Comparison of ENCODE assay signal across 1 cellular context in the genomic region with DNA sequence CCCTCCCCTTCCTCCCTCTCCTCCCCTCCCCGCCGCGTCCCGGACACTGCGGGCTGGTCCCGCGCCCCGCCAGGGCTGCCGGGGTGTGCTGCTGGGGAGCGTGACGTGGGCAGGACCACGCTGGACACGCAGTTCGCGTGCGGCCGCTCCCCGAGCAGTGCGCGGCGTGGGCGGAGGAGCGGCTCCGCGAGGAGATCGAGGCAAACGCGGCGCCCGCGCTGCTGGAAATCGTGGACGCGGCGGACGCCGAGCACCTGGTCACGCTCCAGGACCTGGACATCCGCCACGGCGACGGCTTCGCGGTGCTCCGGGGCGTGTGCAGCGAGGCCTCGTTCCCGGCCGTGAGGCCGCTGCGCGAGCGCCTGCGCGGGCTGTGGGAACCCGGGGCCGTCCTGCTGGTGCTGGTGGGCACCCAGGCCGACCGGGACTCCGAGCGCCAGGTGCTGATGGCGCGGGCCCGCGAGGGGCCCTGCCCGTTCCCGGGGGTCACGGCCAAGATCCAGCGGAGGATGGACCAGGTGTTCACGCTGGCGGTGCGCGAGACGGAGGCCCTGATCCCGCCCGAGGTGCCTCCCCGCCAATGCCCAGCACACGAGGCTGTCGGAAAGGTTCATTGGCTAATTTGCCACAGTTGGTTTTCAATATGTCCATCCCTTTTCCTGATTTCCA.
TF ChIP-seq lines count a peak whose summit lies in the region.

No MANE protein-coding gene starts in this region.

TF ChIP-seq in K562, 482 proteins besides CTCF, POLR2A, EP300 and RAD21 (continued from another document):
- 0 out of 2 replicates have a peak, but pooled peaks have one; percentile 22 for TF ChIP-seq ZBTB1 (CRISPR knock-in tag; IDR thresholded peaks at IDR 0.05; ENCODE audit: borderline replicate concordance, low read depth)
- no peak for TF ChIP-seq CREB1 (IDR thresholded peaks at IDR 0.05)
- peak; percentile 74 for TF ChIP-seq CREB1 (CRISPR knock-in tag; IDR thresholded peaks at IDR 0.05)
- TF ChIP-seq TBL1XR1 (IDR thresholded peaks at IDR 0.05; ENCODE audit: low read length in 2 of 2), result no peak
- TF ChIP-seq BMI1 (IDR thresholded peaks at IDR 0.05; ENCODE audit: low read length), result no peak
- TF ChIP-seq TRIM28 (IDR thresholded peaks at IDR 0.05), result no peak
- TF ChIP-seq POLR3G (IDR thresholded peaks at IDR 0.05; ENCODE audit: extremely low read depth, insufficient read length, insufficient replicate concordance), result no peak
- TF ChIP-seq NONO (IDR thresholded peaks at IDR 0.05; ENCODE audit: low read depth in 2 of 2, low read length in 1 of 2), result no peak
- TF ChIP-seq XRCC5 (IDR thresholded peaks at IDR 0.05; ENCODE audit: low read depth, low read length), result no peak
- TF ChIP-seq ARID4B (CRISPR knock-in tag; IDR thresholded peaks at IDR 0.05), result peak; percentile 61; the same call in 1 of the 2 replicates
- TF ChIP-seq, protein P1, sequence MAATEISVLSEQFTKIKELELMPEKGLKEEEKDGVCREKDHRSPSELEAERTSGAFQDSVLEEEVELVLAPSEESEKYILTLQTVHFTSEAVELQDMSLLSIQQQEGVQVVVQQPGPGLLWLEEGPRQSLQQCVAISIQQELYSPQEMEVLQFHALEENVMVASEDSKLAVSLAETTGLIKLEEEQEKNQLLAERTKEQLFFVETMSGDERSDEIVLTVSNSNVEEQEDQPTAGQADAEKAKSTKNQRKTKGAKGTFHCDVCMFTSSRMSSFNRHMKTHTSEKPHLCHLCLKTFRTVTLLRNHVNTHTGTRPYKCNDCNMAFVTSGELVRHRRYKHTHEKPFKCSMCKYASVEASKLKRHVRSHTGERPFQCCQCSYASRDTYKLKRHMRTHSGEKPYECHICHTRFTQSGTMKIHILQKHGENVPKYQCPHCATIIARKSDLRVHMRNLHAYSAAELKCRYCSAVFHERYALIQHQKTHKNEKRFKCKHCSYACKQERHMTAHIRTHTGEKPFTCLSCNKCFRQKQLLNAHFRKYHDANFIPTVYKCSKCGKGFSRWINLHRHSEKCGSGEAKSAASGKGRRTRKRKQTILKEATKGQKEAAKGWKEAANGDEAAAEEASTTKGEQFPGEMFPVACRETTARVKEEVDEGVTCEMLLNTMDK (IDR thresholded peaks at IDR 0.05; ENCODE audit: borderline replicate concordance, insufficient read depth, low read depth, low read length, poor library complexity, severe bottlenecking), result no peak
- no peak for TF ChIP-seq ADNP (tag; IDR thresholded peaks at IDR 0.05)
- peak; percentile 78; the same call in 1 of the 2 replicates for TF ChIP-seq KAT7 (CRISPR knock-in tag; IDR thresholded peaks at IDR 0.05; ENCODE audit: borderline replicate concordance)
- TF ChIP-seq ZBTB11 (CRISPR knock-in tag; IDR thresholded peaks at IDR 0.05), result no peak
- peak; percentile 66 for TF ChIP-seq POLR2G (IDR thresholded peaks at IDR 0.05; ENCODE audit: low read depth, low read length)
- TF ChIP-seq MYNN (IDR thresholded peaks at IDR 0.05), result no peak
- TF ChIP-seq MYNN (CRISPR knock-in tag; IDR thresholded peaks at IDR 0.05), result no peak
- TF ChIP-seq HMGN3 (IDR thresholded peaks at IDR 0.05; ENCODE audit: borderline replicate concordance, extremely low read depth, insufficient read length, low read depth, low read length), result peak; percentile 30
- 0 out of 2 replicates have a peak, but pooled peaks have one; percentile 47 for TF ChIP-seq FOXP1 (CRISPR knock-in tag; IDR thresholded peaks at IDR 0.05)
- TF ChIP-seq, protein P2, sequence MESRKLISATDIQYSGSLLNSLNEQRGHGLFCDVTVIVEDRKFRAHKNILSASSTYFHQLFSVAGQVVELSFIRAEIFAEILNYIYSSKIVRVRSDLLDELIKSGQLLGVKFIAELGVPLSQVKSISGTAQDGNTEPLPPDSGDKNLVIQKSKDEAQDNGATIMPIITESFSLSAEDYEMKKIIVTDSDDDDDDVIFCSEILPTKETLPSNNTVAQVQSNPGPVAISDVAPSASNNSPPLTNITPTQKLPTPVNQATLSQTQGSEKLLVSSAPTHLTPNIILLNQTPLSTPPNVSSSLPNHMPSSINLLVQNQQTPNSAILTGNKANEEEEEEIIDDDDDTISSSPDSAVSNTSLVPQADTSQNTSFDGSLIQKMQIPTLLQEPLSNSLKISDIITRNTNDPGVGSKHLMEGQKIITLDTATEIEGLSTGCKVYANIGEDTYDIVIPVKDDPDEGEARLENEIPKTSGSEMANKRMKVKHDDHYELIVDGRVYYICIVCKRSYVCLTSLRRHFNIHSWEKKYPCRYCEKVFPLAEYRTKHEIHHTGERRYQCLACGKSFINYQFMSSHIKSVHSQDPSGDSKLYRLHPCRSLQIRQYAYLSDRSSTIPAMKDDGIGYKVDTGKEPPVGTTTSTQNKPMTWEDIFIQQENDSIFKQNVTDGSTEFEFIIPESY (CRISPR knock-in tag; IDR thresholded peaks at IDR 0.05), result peak; percentile 94
- TF ChIP-seq FOXA3 (CRISPR knock-in tag; conservative IDR thresholded peaks at IDR 0.05 in 1 of 2, IDR thresholded peaks at IDR 0.05 in 1 of 2), result peak in 1 of 2 experiments; percentile 38; a peak in 1 of 4 replicates
- TF ChIP-seq MGA (IDR thresholded peaks at IDR 0.05), result peak; percentile 78
